8 cellular contexts compared by ENCODE assay signal in genomic region chr9:128819716-128820664, GRCh38. TPM values are rescaled to one million over a fixed set of nuclear protein-coding genes. Genes with fewer than 3 reads are reported as not detected.
A peak's percentile ranks its signal among the peaks of the same experiment; 100 is the strongest.
DNase-seq lines count a peak whose midpoint lies in the region; ATAC-seq, FAIRE-seq and TF ChIP-seq lines count a peak whose summit lies in the region.

No MANE protein-coding gene starts in this region.

- H3K36me3 Mint-ChIP-seq in type B pancreatic cell = no peaks in the 10 kb centered on the region

- no peak for FAIRE-seq in kidney (lab: Jason Lieb, UNC)

- ATAC-seq in GM19397 (IDR thresholded peaks at IDR 0.05; ENCODE audit: unreplicated experiment) (no peak), aorta (ENCODE audit: low FRiP score) (no peak)

- peaks cover 26% of the 10 kb centered on the region for H3K36me3 ChIP-seq in adipocyte (ENCODE audit: control insufficient read depth, insufficient read depth, low read length, severe bottlenecking)
- peaks cover 2 to 15% of the 10 kb centered on the region in 2 donors for H3K36me3 ChIP-seq in kidney (ENCODE audit: control insufficient read depth in 1 of 2, insufficient read depth in 2 of 2, low read length in 2 of 2)
- H3K36me3 ChIP-seq in aorta (ENCODE audit: control insufficient read depth in 1 of 2, insufficient read depth in 2 of 2, low read length in 1 of 2) = peaks cover 0 to 3% of the 10 kb centered on the region in 2 donors

- peak; percentile 9 for DNase-seq in COLO668 (lab: John Stamatoyannopoulos, UW; ENCODE audit: unreplicated experiment)
- peak; percentile 23 for DNase-seq in NCI-H187 treated with DMSO at 0.1 percent for 48 hours (lab: John Stamatoyannopoulos, UW)
- peak; percentile 46 for DNase-seq in adipocyte (ENCODE audit: low read depth)
- DNase-seq in kidney = peak; percentile 76
- DNase-seq in type B pancreatic cell (ENCODE audit: extremely low spot score, unreplicated experiment) = no peak
- no peak for DNase-seq in GF-D8 (lab: John Stamatoyannopoulos, UW)
- DNase-seq in aorta = no peak

- H3K4me3 ChIP-seq in adipocyte (ENCODE audit: low read length) (peak overlapping the region; percentile 82), kidney (ENCODE audit: low read length in 2 of 2) (peak overlapping the region; percentile 39 to 69), aorta (ENCODE audit: low read length in 2 of 2) (no peak overlapping the region)

- no peaks in the 10 kb centered on the region for H3K9me3 Mint-ChIP-seq in type B pancreatic cell

- H3K4me3 Mint-ChIP-seq in type B pancreatic cell = peak overlapping the region; percentile 89

- intact Hi-C loops in kidney (cut with DNase I) (no loop called here), aorta (cut with DNase I) (no loop called here)

- H3K27me3 Mint-ChIP-seq in type B pancreatic cell = no peaks in the 10 kb centered on the region

- H3K9me3 ChIP-seq in adipocyte (ENCODE audit: control insufficient read depth, low read length) = no peaks in the 10 kb centered on the region
- H3K9me3 ChIP-seq in kidney (ENCODE audit: control insufficient read depth in 1 of 2, low read length in 2 of 2) = no peaks in the 10 kb centered on the region
- no peaks in the 10 kb centered on the region for H3K9me3 ChIP-seq in aorta (ENCODE audit: control insufficient read depth, low read length)

- H3K9ac ChIP-seq in adipocyte (ENCODE audit: low read length) (peak overlapping the region; percentile 86), kidney (ENCODE audit: low read length in 2 of 2) (no peak overlapping the region)

- no peak overlapping the region for H3K27ac ChIP-seq in kidney (ENCODE audit: low read depth in 2 of 2, low read length in 2 of 2)
- H3K27ac ChIP-seq in aorta (ENCODE audit: low read depth in 1 of 2, low read length in 2 of 2) = no peak overlapping the region

- H3K27me3 ChIP-seq in adipocyte (replicated peaks; ENCODE audit: control insufficient read depth, insufficient read depth, low read length) (no peaks in the 10 kb centered on the region), aorta (ENCODE audit: control insufficient read depth in 1 of 2, insufficient read depth in 2 of 2, low read length in 1 of 2) (no peaks in the 10 kb centered on the region)

- TF ChIP-seq CTCF in kidney (IDR thresholded peaks at IDR 0.05; ENCODE audit: borderline replicate concordance, extremely low read depth, insufficient read depth) (no peak), type B pancreatic cell (conservative IDR thresholded peaks at IDR 0.05) (no peak)

- peak overlapping the region; percentile 62 for H3K27ac Mint-ChIP-seq in type B pancreatic cell

- H3K4me1 ChIP-seq in adipocyte (ENCODE audit: control insufficient read depth, insufficient read depth, low read length) (peaks cover 12% of the 10 kb centered on the region), kidney (ENCODE audit: control insufficient read depth in 1 of 2, insufficient read depth in 1 of 2, low read depth in 1 of 2, low read length in 2 of 2) (peaks cover 4 to 12% of the 10 kb centered on the region in 2 donors), aorta (ENCODE audit: control insufficient read depth in 1 of 2, insufficient read depth in 2 of 2, low read length in 2 of 2) (no peaks in the 10 kb centered on the region)

- H3K4me1 Mint-ChIP-seq in type B pancreatic cell (ENCODE audit: unreplicated experiment) = peaks cover 9% of the 10 kb centered on the region

- WGBS in aorta, 2 donors = 83 to 89% methylated on average over 18 of the region's 18 CpGs

RNA-seq across cellular contexts. Expression of gene ENDOG, which starts 1.7 kb away (rescaled TPM):
- total RNA-seq in kidney = 20.6 TPM
- polyA plus RNA-seq in kidney (ENCODE audit: insufficient read depth, low read depth, low replicate concordance) = 59.9 TPM
- 24.1 and 30.8 TPM in 2 replicates for total RNA-seq in type B pancreatic cell (ENCODE audit: low replicate concordance)
- total RNA-seq in aorta = 10 to 100 TPM; 11.0 to 14.1 TPM
- 10 to 100 TPM in 1 of 2 donors, 1 to 10 TPM in 1; 9.1 to 15.9 TPM for polyA plus RNA-seq in aorta

RNA-seq across cellular contexts. Expression of gene SPOUT1, which starts 9.6 kb away (rescaled TPM):
- total RNA-seq in kidney (42.0 TPM), type B pancreatic cell (ENCODE audit: low replicate concordance) (46.7 and 53.4 TPM in 2 replicates), aorta (10 to 100 TPM; 28.6 to 32.8 TPM)
- polyA plus RNA-seq in kidney (ENCODE audit: insufficient read depth, low read depth, low replicate concordance) (56.8 TPM), aorta (10 to 100 TPM; 14.3 to 40.9 TPM)

RNA-seq across cellular contexts. Expression of gene TBC1D13, which starts 32.9 kb away (rescaled TPM):
- total RNA-seq in kidney (29.0 TPM), type B pancreatic cell (ENCODE audit: low replicate concordance) (29.0 and 33.5 TPM in 2 replicates), aorta (10 to 100 TPM; 23.6 to 27.7 TPM)
- polyA plus RNA-seq in kidney (ENCODE audit: insufficient read depth, low read depth, low replicate concordance) (38.5 TPM), aorta (10 to 100 TPM in 1 of 2 donors, 1 to 10 TPM in 1; 9.0 to 21.5 TPM)

RNA-seq across cellular contexts. Expression of gene ZER1, which starts 48.3 kb away (rescaled TPM):
- 43.2 TPM for total RNA-seq in kidney
- polyA plus RNA-seq in kidney (ENCODE audit: insufficient read depth, low read depth, low replicate concordance) = 31.1 TPM
- total RNA-seq in type B pancreatic cell (ENCODE audit: low replicate concordance) = 36.8 and 45.7 TPM in 2 replicates
- total RNA-seq in aorta = 10 to 100 TPM; 29.6 to 42.9 TPM
- polyA plus RNA-seq in aorta = 10 to 100 TPM; 14.5 to 39.6 TPM

Comparison
In these comparisons a context has a peak if more than half of its experiments do, and no peak if none do; other contexts are left out.
1. DNase-seq: peak in COLO668 (single experiment), NCI-H187 treated with DMSO at 0.1 percent for 48 hours (single experiment), adipocyte (single experiment) and kidney (single experiment); none in type B pancreatic cell (single experiment), GF-D8 (single experiment) and aorta (0 of 2).
2. H3K4me3 ChIP-seq: peak in adipocyte (single experiment) and kidney (2 of 2); none in aorta (0 of 2).